Comparison of ENCODE assay signal across 15 cellular contexts in the genomic region with DNA sequence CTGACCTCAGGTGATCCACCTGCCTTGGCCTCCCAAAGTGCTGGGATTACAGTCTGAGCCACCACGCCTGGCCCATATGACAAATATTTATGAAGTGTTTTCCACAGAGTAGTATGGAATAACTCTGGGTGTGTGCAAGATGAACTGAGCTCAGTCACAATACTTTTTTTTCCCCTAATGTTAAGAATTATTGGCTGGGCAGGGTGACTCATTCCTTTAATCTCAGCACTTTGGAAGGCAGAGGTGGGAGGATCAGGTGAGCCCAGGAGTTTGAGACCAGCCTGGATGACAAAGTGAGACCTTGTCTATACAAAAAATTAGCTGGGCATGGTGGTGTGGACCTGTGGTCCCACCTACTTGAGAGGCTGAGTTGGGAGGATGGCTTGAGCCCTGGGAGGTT. TPM values are rescaled to one million over a fixed set of nuclear protein-coding genes. Genes with fewer than 3 reads are reported as not detected.
A peak's percentile ranks its signal among the peaks of the same experiment; 100 is the strongest.
DNase-seq lines count a peak whose midpoint lies in the region; ATAC-seq, FAIRE-seq and TF ChIP-seq lines count a peak whose summit lies in the region.
"Had no signal": no experiment of that assay in that cellular context is flagged by ENCODE, and none has a peak within 500 bp of the region (broad histone marks: within the 10 kb centered on the region; RNA-seq: fewer than 3 reads in every experiment).

No MANE protein-coding gene starts in this region.

- CTCF ChIA-PET in endothelial cell of umbilical vein (lab: Charles Lee) = no interaction called here

- H3K9me3 Mint-ChIP-seq in T-helper 2 cell treated with Interferon-gamma antibody and Interleukin-4, amounts not matched to agents 5 μg/mL and 100 μg/mL, for 36 hours = no peaks in the 10 kb centered on the region
- H3K9me3 Mint-ChIP-seq: activated naive CD8-positive, alpha-beta T cell treated with anti-CD3 and anti-CD28 coated beads, Interleukin-2, amount 50 U/mL, for 24 hours had no signal

- FAIRE-seq in endothelial cell of umbilical vein (lab: Jason Lieb, UNC) = peak; percentile 8
- FAIRE-seq: A204.1 had no signal

- no TSS peak for BruUV-seq in endothelial cell of umbilical vein (replicated peaks; lab: Mats Ljungman, UMichigan)

- H3K36me3 ChIP-seq in OCI-LY1 (ENCODE audit: insufficient read depth, low read length) (peaks cover 40% of the 10 kb centered on the region), endothelial cell of umbilical vein (ENCODE audit: control insufficient read depth in 2 of 2, extremely low read depth in 1 of 2, insufficient read depth in 2 of 2, low read length in 2 of 2) (no peaks in the 10 kb centered on the region), gastroesophageal sphincter (no peaks in the 10 kb centered on the region), testis (ENCODE audit: low read depth, missing control alignments) (no peaks in the 10 kb centered on the region)
- H3K36me3 ChIP-seq: lower lobe of right lung had no signal

- no peak for DNase-seq in T-helper 2 cell treated with Interferon-gamma antibody and Interleukin-4, amounts not matched to agents 5 μg/mL and 100 μg/mL, for 36 hours (ENCODE audit: low spot score)
- no peak for DNase-seq in T-helper 2 cell
- no peak for DNase-seq in endothelial cell of umbilical vein (ENCODE audit: low read depth, low spot score)
- DNase-seq in renal cortical epithelial cell (ENCODE audit: low read depth) = peak; percentile 71
- no peak for DNase-seq in testis
- DNase-seq in stimulated activated CD4-positive, alpha-beta T cell treated with anti-CD3 and anti-CD28 coated beads, Interleukin-4, amount 100 ng/mL, for 24 hours = no peak
- DNase-seq: activated naive CD8-positive, alpha-beta T cell treated with anti-CD3 and anti-CD28 coated beads, Interleukin-2, amount 50 U/mL, for 24 hours; cerebellar nuclear complex; lower lobe of right lung; NCI-H1436; NCI-H510A had no signal

- no peak for ATAC-seq in gastroesophageal sphincter
- ATAC-seq: lower lobe of right lung had no signal

- H3K27ac Mint-ChIP-seq in T-helper 2 cell treated with Interferon-gamma antibody and Interleukin-4, amounts not matched to agents 5 μg/mL and 100 μg/mL, for 36 hours = peak overlapping the region; percentile 54

- peaks cover 94% of the 10 kb centered on the region for H3K4me1 ChIP-seq in OCI-LY1 (ENCODE audit: insufficient read depth, low read length, severe bottlenecking)
- H3K4me1 ChIP-seq in endothelial cell of umbilical vein (ENCODE audit: control insufficient read depth, extremely low read depth, insufficient read depth, low read length) = peaks cover 24% of the 10 kb centered on the region
- H3K4me1 ChIP-seq in gastroesophageal sphincter = peaks cover 0 to 18% (median 5%) of the 10 kb centered on the region in 3 donors
- H3K4me1 ChIP-seq in testis = no peaks in the 10 kb centered on the region

- no peaks in the 10 kb centered on the region for H4K20me1 ChIP-seq in OCI-LY1 (ENCODE audit: insufficient read depth, low read length)
- no peaks in the 10 kb centered on the region for H4K20me1 ChIP-seq in endothelial cell of umbilical vein (replicated peaks; ENCODE audit: control insufficient read depth, extremely low read depth, insufficient read depth, low read length)

- TF ChIP-seq EP300 in gastroesophageal sphincter (IDR thresholded peaks at IDR 0.05) = no peak

- no peaks in the 10 kb centered on the region for H3F3A ChIP-seq in OCI-LY1 (ENCODE audit: insufficient read depth, low read length)

- peak overlapping the region; percentile 65; the same call in 1 of the 2 replicates for H3K4me2 ChIP-seq in OCI-LY1 (ENCODE audit: low read length)
- no peak overlapping the region for H3K4me2 ChIP-seq in endothelial cell of umbilical vein (ENCODE audit: insufficient read depth, low read length)
- H3K4me2 ChIP-seq: smooth muscle cell had no signal

- peaks cover 98% of the 10 kb centered on the region for H3K79me2 ChIP-seq in OCI-LY1 (ENCODE audit: insufficient read depth, low read length)
- H3K79me2 ChIP-seq in endothelial cell of umbilical vein (ENCODE audit: control insufficient read depth, insufficient read depth, low read length) = peaks cover 6% of the 10 kb centered on the region

- dilution Hi-C loops in endothelial cell of umbilical vein (cut with MboI; ENCODE audit: extremely low pct_ligation_motif_present, low sequenced_read_pairs) = no loop called here

- WGBS in gastroesophageal sphincter (ENCODE audit: low coverage in 1 of 2), 2 donors = 20 to 83% methylated on average over 1 of the region's 1 CpG
- 100% methylated on average over 1 of the region's 1 CpG for WGBS in testis, 2 donors

- H3K4me3 ChIP-seq in OCI-LY1 (ENCODE audit: low read depth, low read length, poor library complexity, severe bottlenecking) (no peak overlapping the region), endothelial cell of umbilical vein (replicated peaks in 1 of 3; ENCODE audit: insufficient read depth in 1 of 3, low read depth in 1 of 3, low read length in 3 of 3) (no peak overlapping the region), gastroesophageal sphincter (no peak overlapping the region), testis (no peak overlapping the region)
- H3K4me3 ChIP-seq: lower lobe of right lung, smooth muscle cell had no signal

- POLR2A ChIA-PET in endothelial cell of umbilical vein (lab: Charles Lee) = no interaction called here

- no peak for TF ChIP-seq CTCF in OCI-LY1 (IDR thresholded peaks at IDR 0.05; ENCODE audit: low read length)
- no peak for TF ChIP-seq CTCF in endothelial cell of umbilical vein (IDR thresholded peaks at IDR 0.05; ENCODE audit: extremely low read depth in 1 of 2, insufficient read depth in 1 of 2, low read depth in 1 of 2, low read length in 2 of 2)
- TF ChIP-seq CTCF in gastroesophageal sphincter (IDR thresholded peaks at IDR 0.05) = no peak
- TF ChIP-seq CTCF in testis (IDR thresholded peaks at IDR 0.05) = no peak

- no peaks in the 10 kb centered on the region for H3K9me1 ChIP-seq in endothelial cell of umbilical vein (replicated peaks; ENCODE audit: control insufficient read depth, extremely low read depth, insufficient read depth, low read length)

- H3K4me1 Mint-ChIP-seq in T-helper 2 cell treated with Interferon-gamma antibody and Interleukin-4, amounts not matched to agents 5 μg/mL and 100 μg/mL, for 36 hours (ENCODE audit: low read depth) = peaks cover 62% of the 10 kb centered on the region

- peaks cover 44% of the 10 kb centered on the region for H3K36me3 Mint-ChIP-seq in T-helper 2 cell treated with Interferon-gamma antibody and Interleukin-4, amounts not matched to agents 5 μg/mL and 100 μg/mL, for 36 hours (ENCODE audit: low read depth)

- H3K9ac ChIP-seq in OCI-LY1 (ENCODE audit: low read length) (no peak overlapping the region), endothelial cell of umbilical vein (replicated peaks; ENCODE audit: extremely low read depth, insufficient read depth, low read length) (no peak overlapping the region)

- H3K27me3 ChIP-seq in OCI-LY1 (ENCODE audit: insufficient read depth, low read length) (no peaks in the 10 kb centered on the region), endothelial cell of umbilical vein (ENCODE audit: control insufficient read depth in 2 of 2, insufficient read depth in 2 of 2, low read length in 2 of 2) (no peaks in the 10 kb centered on the region), gastroesophageal sphincter (peaks cover 6% of the 10 kb centered on the region), testis (no peaks in the 10 kb centered on the region)

- H3K9me2 ChIP-seq in OCI-LY1 (ENCODE audit: low read depth, low read length) = no peaks in the 10 kb centered on the region

- H3K9me3 ChIP-seq in OCI-LY1 (ENCODE audit: low read length) (no peaks in the 10 kb centered on the region), endothelial cell of umbilical vein (replicated peaks; ENCODE audit: control insufficient read depth, insufficient read depth, low read length) (no peaks in the 10 kb centered on the region), gastroesophageal sphincter (no peaks in the 10 kb centered on the region), testis (no peaks in the 10 kb centered on the region)
- H3K9me3 ChIP-seq: lower lobe of right lung had no signal

- H2AFZ ChIP-seq in OCI-LY1 (ENCODE audit: low read length) (no peak overlapping the region), endothelial cell of umbilical vein (ENCODE audit: low read depth, low read length) (no peak overlapping the region)

- intact Hi-C loops in endothelial cell of umbilical vein (cut with micrococcal nuclease) = no loop called here
- intact Hi-C loops in testis (cut with DNase I; ENCODE audit: low total_unique reads) = no loop called here

- TF ChIP-seq POLR2A in endothelial cell of umbilical vein (IDR thresholded peaks at IDR 0.05; ENCODE audit: low read depth, low read length) = no peak
- TF ChIP-seq POLR2A in gastroesophageal sphincter (IDR thresholded peaks at IDR 0.05) = no peak
- no peak for TF ChIP-seq POLR2A in testis (IDR thresholded peaks at IDR 0.05)

- H3K4me3 Mint-ChIP-seq in T-helper 2 cell treated with Interferon-gamma antibody and Interleukin-4, amounts not matched to agents 5 μg/mL and 100 μg/mL, for 36 hours = no peak overlapping the region
- H3K4me3 Mint-ChIP-seq: activated naive CD8-positive, alpha-beta T cell treated with anti-CD3 and anti-CD28 coated beads, Interleukin-2, amount 50 U/mL, for 24 hours had no signal

- no peaks in the 10 kb centered on the region for H3K27me3 Mint-ChIP-seq in T-helper 2 cell treated with Interferon-gamma antibody and Interleukin-4, amounts not matched to agents 5 μg/mL and 100 μg/mL, for 36 hours (ENCODE audit: low read depth)
- H3K27me3 Mint-ChIP-seq: activated naive CD8-positive, alpha-beta T cell treated with anti-CD3 and anti-CD28 coated beads, Interleukin-2, amount 50 U/mL, for 24 hours had no signal

- H3K27ac ChIP-seq in OCI-LY1 (ENCODE audit: low read depth, low read length, poor library complexity, severe bottlenecking) (peak overlapping the region; percentile 91), endothelial cell of umbilical vein (ENCODE audit: insufficient read depth, low read depth, low read length) (no peak overlapping the region), gastroesophageal sphincter (no peak overlapping the region), testis (no peak overlapping the region)

TF ChIP-seq in endothelial cell of umbilical vein, 7 proteins besides CTCF, POLR2A, EP300 and RAD21 (continues in another document):
- TF ChIP-seq FOS (IDR thresholded peaks at IDR 0.05; ENCODE audit: borderline replicate concordance, insufficient read depth, low read length) = no peak

RNA-seq across cellular contexts. Expression of a gene that starts 6.4 kb away (rescaled TPM):
- 7.7 and 8.8 TPM in 2 replicates for total RNA-seq in endothelial cell of umbilical vein
- polyA plus RNA-seq in endothelial cell of umbilical vein = 2.3 and 3.1 TPM in 2 replicates
- 3.2 and 3.4 TPM in 2 replicates for polyA plus RNA-seq in endothelial cell of umbilical vein (2011; cell fraction: cytosol; rRNA removed)
- 5.8 and 6.2 TPM in 2 replicates for polyA plus RNA-seq in endothelial cell of umbilical vein (2011; cell fraction: nucleus; rRNA removed)
- polyA plus RNA-seq in endothelial cell of umbilical vein (2012) = 8.9 and 9.5 TPM in 2 replicates
- 7.1 and 10.1 TPM in 2 replicates for polyA minus RNA-seq in endothelial cell of umbilical vein
- polyA minus RNA-seq in endothelial cell of umbilical vein (2011; cell fraction: cytosol; rRNA and poly(A)+ RNA removed) = 14.0 TPM
- 5.7 and 6.3 TPM in 2 replicates for polyA minus RNA-seq in endothelial cell of umbilical vein (2011; cell fraction: nucleus; rRNA and poly(A)+ RNA removed)
- total RNA-seq in renal cortical epithelial cell = 120 and 214 TPM in 2 replicates
- 10 to 100 TPM in 2 of 4 donors, 1 to 10 TPM in 2; 5.4 to 13.5 (median 10.5) TPM for total RNA-seq in gastroesophageal sphincter
- 1 to 10 TPM; 4.3 to 8.2 TPM for total RNA-seq in testis
- polyA plus RNA-seq in testis (ENCODE audit: insufficient read depth, low read depth, low replicate concordance) = 6.6 TPM
